In the genomic region with DNA sequence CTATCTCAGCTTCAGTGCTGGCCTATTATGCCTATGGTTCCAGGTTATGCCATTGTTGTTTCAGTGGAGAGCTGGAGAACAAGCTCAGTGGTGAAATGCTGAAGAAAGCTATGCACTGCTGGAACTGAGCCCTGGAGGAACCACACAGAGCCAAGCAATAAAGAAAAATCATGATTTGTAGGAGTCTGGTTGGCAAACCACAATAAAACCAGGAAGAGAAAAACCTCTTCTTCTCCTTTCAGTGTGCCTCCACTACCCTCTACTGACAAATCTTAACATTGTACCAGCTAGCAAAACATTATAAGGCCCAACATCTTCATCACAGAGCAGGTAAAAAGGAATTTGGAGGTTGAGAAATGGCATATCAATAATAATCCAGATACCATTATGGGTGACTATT, we compare ENCODE assay signal across 14 cellular contexts. TPM values are rescaled to one million over a fixed set of nuclear protein-coding genes. Genes with fewer than 3 reads are reported as not detected.
DNase-seq lines count a peak whose midpoint lies in the region; ATAC-seq and TF ChIP-seq lines count a peak whose summit lies in the region.
"Had no signal": no experiment of that assay in that cellular context is flagged by ENCODE, and none has a peak within 500 bp of the region (broad histone marks: within the 10 kb centered on the region; RNA-seq: fewer than 3 reads in every experiment).

No MANE protein-coding gene starts in this region.

- intact Hi-C loops in heart left ventricle (cut with DNase I) = loop anchor here (1.0 to 10.0 kb wide), 5 partner anchors 189 to 642 kb away; a partner anchor contains a TSS
- intact Hi-C loops in Right ventricle myocardium inferior (cut with DNase I) = loop anchor here (1.0 to 2.0 kb wide), 2 partner anchors 190 to 644 kb away; no protein-coding TSS in a partner anchor
- intact Hi-C loops in uterus (cut with DNase I; ENCODE audit: low total_unique reads) = no loop called here

- no peak overlapping the region for H3K4me3 ChIP-seq in heart left ventricle
- no peak overlapping the region for H3K4me3 ChIP-seq in uterus
- H3K4me3 ChIP-seq: BLaER1 had no signal

- ATAC-seq in heart left ventricle (peak in 2 of 4 donors; percentile 59 to 64), Right ventricle myocardium inferior (no peak)
- ATAC-seq: stimulated activated naive B cell treated with anti-CD40 and anti-IgM and Interleukin-4, amounts not matched to agents 10 μg/mL and 1 μg/mL and 100 μg/mL, for 72 hours had no signal

- H3K27ac ChIP-seq in heart left ventricle = no peak overlapping the region
- H3K27ac ChIP-seq in uterus = no peak overlapping the region
- H3K27ac ChIP-seq: BLaER1 had no signal

- no peaks in the 10 kb centered on the region for H3K9me3 ChIP-seq in heart left ventricle
- no peaks in the 10 kb centered on the region for H3K9me3 ChIP-seq in uterus
- H3K9me3 ChIP-seq: BLaER1 had no signal

- TF ChIP-seq POLR2A in heart left ventricle (IDR thresholded peaks at IDR 0.05) = no peak
- no peak for TF ChIP-seq POLR2A in uterus (IDR thresholded peaks at IDR 0.05)

- peak in 11 of 12 donors; percentile 35 to 67 (median 57) for TF ChIP-seq CTCF in heart left ventricle (IDR thresholded peaks at IDR 0.05)
- TF ChIP-seq CTCF in uterus (IDR thresholded peaks at IDR 0.05) = peak in 3 of 4 experiments; percentile 7 to 38 (median 34)

- H3K4me1 ChIP-seq in heart left ventricle (no peaks in the 10 kb centered on the region), uterus (no peaks in the 10 kb centered on the region)
- H3K4me1 ChIP-seq: BLaER1 had no signal

- H3K36me3 ChIP-seq in heart left ventricle (no peaks in the 10 kb centered on the region), uterus (no peaks in the 10 kb centered on the region)
- H3K36me3 ChIP-seq: BLaER1 had no signal

- no peaks in the 10 kb centered on the region for H3K27me3 ChIP-seq in heart left ventricle
- no peaks in the 10 kb centered on the region for H3K27me3 ChIP-seq in uterus
- H3K27me3 ChIP-seq: BLaER1 had no signal

- no peak for DNase-seq in heart left ventricle
- DNase-seq in Right ventricle myocardium inferior (ENCODE audit: missing footprints) = no peak
- peak; percentile 5 for DNase-seq in SW480 (ENCODE audit: low spot score)
- peak; percentile 16 for DNase-seq in iPS-NIHi7 (ENCODE audit: extremely low spot score)
- DNase-seq in uterus = no peak
- no peak for DNase-seq in activated CD4-positive, alpha-beta T cell treated with anti-CD3 and anti-CD28 coated beads, Interleukin-2, amount 50 U/mL, for 1 hour
- DNase-seq in DMS79 (lab: John Stamatoyannopoulos, UW) = no peak
- DNase-seq in activated CD4-positive, alpha-beta T cell treated with anti-CD3 and anti-CD28 coated beads for 1 hour = no peak
- DNase-seq: caudate nucleus; SIG-M5; stimulated activated naive B cell treated with anti-CD40 and anti-IgM and Interleukin-4, amounts not matched to agents 10 μg/mL and 1 μg/mL and 100 μg/mL, for 72 hours had no signal

RNA-seq across cellular contexts. Expression of a gene that starts 5.3 kb away (rescaled TPM):
- not detected for total RNA-seq in heart left ventricle
- not detected for polyA plus RNA-seq in heart left ventricle
- not detected for total RNA-seq in Right ventricle myocardium inferior
- not detected for total RNA-seq in uterus
- total RNA-seq: activated CD8-positive, alpha-beta memory T cell treated with anti-CD3 and anti-CD28 coated beads for 36 hours had no signal
- polyA plus RNA-seq: IgD-negative memory B cell had no signal

RNA-seq across cellular contexts. Expression of a gene that starts 22.2 kb away (rescaled TPM):
- total RNA-seq in heart left ventricle (not detected), Right ventricle myocardium inferior (not detected), uterus (not detected)
- polyA plus RNA-seq in heart left ventricle = not detected
- total RNA-seq: activated CD8-positive, alpha-beta memory T cell treated with anti-CD3 and anti-CD28 coated beads for 36 hours had no signal
- polyA plus RNA-seq: IgD-negative memory B cell had no signal

RNA-seq across cellular contexts. Expression of a gene that starts 22.6 kb away (rescaled TPM):
- not detected for total RNA-seq in heart left ventricle
- polyA plus RNA-seq in heart left ventricle = not detected
- total RNA-seq in Right ventricle myocardium inferior = not detected
- total RNA-seq in uterus = not detected
- total RNA-seq: activated CD8-positive, alpha-beta memory T cell treated with anti-CD3 and anti-CD28 coated beads for 36 hours had no signal
- polyA plus RNA-seq: IgD-negative memory B cell had no signal

RNA-seq across cellular contexts. Expression of a gene that starts 55.3 kb away (rescaled TPM):
- total RNA-seq in heart left ventricle (not detected), Right ventricle myocardium inferior (not detected), uterus (not detected)
- polyA plus RNA-seq in heart left ventricle = not detected
- total RNA-seq: activated CD8-positive, alpha-beta memory T cell treated with anti-CD3 and anti-CD28 coated beads for 36 hours had no signal
- polyA plus RNA-seq: IgD-negative memory B cell had no signal

RNA-seq across cellular contexts. Expression of a gene that starts 56.7 kb away (rescaled TPM):
- not detected for total RNA-seq in heart left ventricle
- not detected for polyA plus RNA-seq in heart left ventricle
- not detected for total RNA-seq in Right ventricle myocardium inferior
- not detected for total RNA-seq in uterus
- total RNA-seq: activated CD8-positive, alpha-beta memory T cell treated with anti-CD3 and anti-CD28 coated beads for 36 hours had no signal
- polyA plus RNA-seq: IgD-negative memory B cell had no signal

Comparison
In these comparisons a context has a peak if more than half of its experiments do, and no peak if none do; other contexts are left out.
1. DNase-seq: peak in SW480 (single experiment) and iPS-NIHi7 (single experiment); none in heart left ventricle (0 of 5), Right ventricle myocardium inferior (single experiment), uterus (0 of 2), activated CD4-positive, alpha-beta T cell treated with anti-CD3 and anti-CD28 coated beads, Interleukin-2, amount 50 U/mL, for 1 hour (single experiment), DMS79 (single experiment) and activated CD4-positive, alpha-beta T cell treated with anti-CD3 and anti-CD28 coated beads for 1 hour (single experiment).